In genomic region chr3:155022896-155023295, GRCh38 we compare ENCODE assay signal across 1 cellular context.
TF ChIP-seq lines count a peak whose summit lies in the region.

No MANE protein-coding gene starts in this region.

TF ChIP-seq in GM23338, 12 proteins besides CTCF, POLR2A, EP300 and RAD21 (continued from another document):
- TF ChIP-seq ZNF462 (CRISPR knock-in tag; IDR thresholded peaks at IDR 0.05) (no peak), ETS1 (IDR thresholded peaks at IDR 0.05) (no peak), EZH2 (IDR thresholded peaks at IDR 0.05; ENCODE audit: low read depth, unreplicated experiment) (no peak), STAT1 (IDR thresholded peaks at IDR 0.05; ENCODE audit: unreplicated experiment) (no peak), REST (IDR thresholded peaks at IDR 0.05; ENCODE audit: unreplicated experiment) (no peak), NANOG (IDR thresholded peaks at IDR 0.05; ENCODE audit: borderline replicate concordance) (no peak), ZNF114 (CRISPR knock-in tag; IDR thresholded peaks at IDR 0.05) (no peak), ZNF331 (CRISPR knock-in tag; IDR thresholded peaks at IDR 0.05; ENCODE audit: low read depth) (no peak), EZH2phosphoT487 (IDR thresholded peaks at IDR 0.05; ENCODE audit: unreplicated experiment) (no peak)
